1 cellular context compared by ENCODE assay signal in the genomic region with DNA sequence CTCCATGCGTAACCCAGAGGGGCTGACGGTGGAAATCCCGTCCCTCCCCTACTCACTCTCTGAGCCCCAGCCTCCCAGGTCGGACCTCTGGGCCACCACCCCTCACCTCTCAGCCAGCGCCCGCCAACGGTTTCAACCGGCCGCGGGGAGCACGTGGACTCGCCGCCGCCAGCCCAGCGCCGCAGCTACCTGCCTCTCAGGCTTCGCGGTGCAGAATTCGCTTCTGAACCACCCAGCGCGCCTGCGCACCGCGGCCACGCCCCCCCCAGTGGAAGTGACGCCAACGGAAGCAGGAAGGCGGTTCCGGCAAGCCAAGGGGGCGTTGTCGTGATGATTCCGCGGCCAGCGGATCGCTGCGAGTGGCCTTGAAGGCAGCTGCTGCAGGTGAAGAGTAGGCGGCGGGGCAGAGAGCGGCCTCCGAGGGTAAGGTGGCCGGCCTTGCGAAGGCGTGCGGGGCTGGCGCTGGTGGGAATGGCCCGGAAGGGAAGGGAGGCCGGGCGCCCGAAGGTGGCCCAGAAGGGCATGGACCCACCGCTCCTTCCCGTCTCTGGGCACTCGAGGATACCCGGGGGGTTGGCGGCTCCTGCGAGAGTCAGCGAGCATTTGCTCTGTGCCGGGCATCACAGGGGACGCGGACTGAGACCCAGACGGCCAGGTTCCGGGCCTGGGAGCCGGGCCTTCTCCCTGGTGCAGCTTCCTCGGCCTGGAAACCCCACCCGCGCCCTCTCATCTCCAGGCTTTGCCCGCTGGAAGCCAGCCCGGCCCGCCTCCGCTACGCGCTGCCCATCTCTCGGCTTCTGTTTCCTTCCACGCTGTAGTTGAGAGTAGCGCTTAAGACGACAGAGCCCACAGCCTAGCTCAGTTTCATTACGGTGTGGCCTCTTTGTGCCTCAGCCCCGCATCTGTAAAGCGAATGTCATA.
TF ChIP-seq lines count a peak whose summit lies in the region.

A gene with protein sequence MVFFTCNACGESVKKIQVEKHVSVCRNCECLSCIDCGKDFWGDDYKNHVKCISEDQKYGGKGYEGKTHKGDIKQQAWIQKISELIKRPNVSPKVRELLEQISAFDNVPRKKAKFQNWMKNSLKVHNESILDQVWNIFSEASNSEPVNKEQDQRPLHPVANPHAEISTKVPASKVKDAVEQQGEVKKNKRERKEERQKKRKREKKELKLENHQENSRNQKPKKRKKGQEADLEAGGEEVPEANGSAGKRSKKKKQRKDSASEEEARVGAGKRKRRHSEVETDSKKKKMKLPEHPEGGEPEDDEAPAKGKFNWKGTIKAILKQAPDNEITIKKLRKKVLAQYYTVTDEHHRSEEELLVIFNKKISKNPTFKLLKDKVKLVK (minus strand): TSS at position 225 of the 921 bp plus-strand sequence. CDS start 6,412 bp downstream, outside the sequence.
A gene with protein sequence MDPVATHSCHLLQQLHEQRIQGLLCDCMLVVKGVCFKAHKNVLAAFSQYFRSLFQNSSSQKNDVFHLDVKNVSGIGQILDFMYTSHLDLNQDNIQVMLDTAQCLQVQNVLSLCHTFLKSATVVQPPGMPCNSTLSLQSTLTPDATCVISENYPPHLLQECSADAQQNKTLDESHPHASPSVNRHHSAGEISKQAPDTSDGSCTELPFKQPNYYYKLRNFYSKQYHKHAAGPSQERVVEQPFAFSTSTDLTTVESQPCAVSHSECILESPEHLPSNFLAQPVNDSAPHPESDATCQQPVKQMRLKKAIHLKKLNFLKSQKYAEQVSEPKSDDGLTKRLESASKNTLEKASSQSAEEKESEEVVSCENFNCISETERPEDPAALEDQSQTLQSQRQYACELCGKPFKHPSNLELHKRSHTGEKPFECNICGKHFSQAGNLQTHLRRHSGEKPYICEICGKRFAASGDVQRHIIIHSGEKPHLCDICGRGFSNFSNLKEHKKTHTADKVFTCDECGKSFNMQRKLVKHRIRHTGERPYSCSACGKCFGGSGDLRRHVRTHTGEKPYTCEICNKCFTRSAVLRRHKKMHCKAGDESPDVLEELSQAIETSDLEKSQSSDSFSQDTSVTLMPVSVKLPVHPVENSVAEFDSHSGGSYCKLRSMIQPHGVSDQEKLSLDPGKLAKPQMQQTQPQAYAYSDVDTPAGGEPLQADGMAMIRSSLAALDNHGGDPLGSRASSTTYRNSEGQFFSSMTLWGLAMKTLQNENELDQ (plus strand): TSS at position 322 of the 921 bp plus-strand sequence. CDS start 9,695 bp downstream, outside the sequence.

TF ChIP-seq in HepG2, 621 proteins besides CTCF, POLR2A, EP300 and RAD21 (continued from another document and continues in another):
- TF ChIP-seq ZNF878 (CRISPR knock-in tag; IDR thresholded peaks at IDR 0.05) (peak; percentile 68; the same call in 1 of the 2 replicates), NR3C1 (CRISPR knock-in tag; IDR thresholded peaks at IDR 0.05) (no peak), HES4 (CRISPR knock-in tag; IDR thresholded peaks at IDR 0.05; ENCODE audit: borderline replicate concordance) (peak; percentile 14; the same call in 1 of the 2 replicates), NFRKB (IDR thresholded peaks at IDR 0.05) (no peak), MTA1 (CRISPR knock-in tag; IDR thresholded peaks at IDR 0.05; ENCODE audit: borderline replicate concordance) (peak; percentile 73; the same call in 1 of the 2 replicates), ZNF160 (CRISPR knock-in tag; IDR thresholded peaks at IDR 0.05) (no peak; the same call in none of the 2 replicates), NFIC (IDR thresholded peaks at IDR 0.05; ENCODE audit: low read length) (no peak), ZNF672 (CRISPR knock-in tag; IDR thresholded peaks at IDR 0.05) (no peak), MEIS2 (CRISPR knock-in tag; IDR thresholded peaks at IDR 0.05) (0 out of 2 replicates have a peak, but pooled peaks have one; percentile 37), PRMT3 (CRISPR knock-in tag; IDR thresholded peaks at IDR 0.05; ENCODE audit: borderline replicate concordance, low read depth) (no peak), PITX1 (CRISPR knock-in tag; IDR thresholded peaks at IDR 0.05) (peak; percentile 11; the same call in 1 of the 2 replicates), JDP2 (CRISPR knock-in tag; IDR thresholded peaks at IDR 0.05; ENCODE audit: borderline replicate concordance) (peak; percentile 28; the same call in 1 of the 2 replicates), HDAC6 (IDR thresholded peaks at IDR 0.05; ENCODE audit: low read depth, low read length) (no peak), SETDB1 (CRISPR knock-in tag; IDR thresholded peaks at IDR 0.05; ENCODE audit: borderline replicate concordance) (no peak), TBL1XR1 (IDR thresholded peaks at IDR 0.05; ENCODE audit: borderline replicate concordance, low read length, partially characterized antibody) (no peak), SP5 (CRISPR knock-in tag; IDR thresholded peaks at IDR 0.05; ENCODE audit: borderline replicate concordance, low read depth) (no peak), ZNF772 (CRISPR knock-in tag; IDR thresholded peaks at IDR 0.05) (no peak), KDM4B (CRISPR knock-in tag; IDR thresholded peaks at IDR 0.05) (peak; percentile 12; the same call in 1 of the 2 replicates), ZNF234 (CRISPR knock-in tag; conservative IDR thresholded peaks at IDR 0.05) (no peak), ZBTB20 (CRISPR knock-in tag; IDR thresholded peaks at IDR 0.05; ENCODE audit: borderline replicate concordance, low read depth) (0 out of 2 replicates have a peak, but pooled peaks have one; percentile 36), FOXK1 (CRISPR knock-in tag; IDR thresholded peaks at IDR 0.05; ENCODE audit: borderline replicate concordance, low read depth) (peak; percentile 76; the same call in 1 of the 2 replicates), ZNF30 (CRISPR knock-in tag; IDR thresholded peaks at IDR 0.05) (no peak), ZBTB7A (CRISPR knock-in tag; IDR thresholded peaks at IDR 0.05) (no peak; the same call in 1 of the 2 replicates), ZNF224 (CRISPR knock-in tag; IDR thresholded peaks at IDR 0.05) (no peak), ZNF501 (CRISPR knock-in tag; IDR thresholded peaks at IDR 0.05) (peak; percentile 96), SIN3B (IDR thresholded peaks at IDR 0.05; ENCODE audit: low read length) (peak; percentile 63; the same call in 1 of the 2 replicates), ZBTB7B (CRISPR knock-in tag; IDR thresholded peaks at IDR 0.05) (no peak), EZH2 (conservative IDR thresholded peaks at IDR 0.05; ENCODE audit: low read depth, low read length) (no peak), SRF (IDR thresholded peaks at IDR 0.05; ENCODE audit: low read depth, low read length) (no peak), ZKSCAN5 (CRISPR knock-in tag; IDR thresholded peaks at IDR 0.05) (no peak), ZNF33B (CRISPR knock-in tag; IDR thresholded peaks at IDR 0.05) (peak; percentile 8; the same call in 1 of the 2 replicates), ZNF350 (CRISPR knock-in tag; IDR thresholded peaks at IDR 0.05; ENCODE audit: borderline replicate concordance, low read depth) (peak; percentile 48; the same call in 1 of the 2 replicates), MATR3 (CRISPR knock-in tag; IDR thresholded peaks at IDR 0.05) (no peak)
- TF ChIP-seq, protein P1, sequence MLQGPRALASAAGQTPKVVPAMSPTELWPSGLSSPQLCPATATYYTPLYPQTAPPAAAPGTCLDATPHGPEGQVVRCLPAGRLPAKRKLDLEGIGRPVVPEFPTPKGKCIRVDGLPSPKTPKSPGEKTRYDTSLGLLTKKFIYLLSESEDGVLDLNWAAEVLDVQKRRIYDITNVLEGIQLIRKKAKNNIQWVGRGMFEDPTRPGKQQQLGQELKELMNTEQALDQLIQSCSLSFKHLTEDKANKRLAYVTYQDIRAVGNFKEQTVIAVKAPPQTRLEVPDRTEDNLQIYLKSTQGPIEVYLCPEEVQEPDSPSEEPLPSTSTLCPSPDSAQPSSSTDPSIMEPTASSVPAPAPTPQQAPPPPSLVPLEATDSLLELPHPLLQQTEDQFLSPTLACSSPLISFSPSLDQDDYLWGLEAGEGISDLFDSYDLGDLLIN (CRISPR knock-in tag; IDR thresholded peaks at IDR 0.05; ENCODE audit: borderline replicate concordance) = peak; percentile 81; the same call in 1 of the 2 replicates
- TF ChIP-seq, protein P2, sequence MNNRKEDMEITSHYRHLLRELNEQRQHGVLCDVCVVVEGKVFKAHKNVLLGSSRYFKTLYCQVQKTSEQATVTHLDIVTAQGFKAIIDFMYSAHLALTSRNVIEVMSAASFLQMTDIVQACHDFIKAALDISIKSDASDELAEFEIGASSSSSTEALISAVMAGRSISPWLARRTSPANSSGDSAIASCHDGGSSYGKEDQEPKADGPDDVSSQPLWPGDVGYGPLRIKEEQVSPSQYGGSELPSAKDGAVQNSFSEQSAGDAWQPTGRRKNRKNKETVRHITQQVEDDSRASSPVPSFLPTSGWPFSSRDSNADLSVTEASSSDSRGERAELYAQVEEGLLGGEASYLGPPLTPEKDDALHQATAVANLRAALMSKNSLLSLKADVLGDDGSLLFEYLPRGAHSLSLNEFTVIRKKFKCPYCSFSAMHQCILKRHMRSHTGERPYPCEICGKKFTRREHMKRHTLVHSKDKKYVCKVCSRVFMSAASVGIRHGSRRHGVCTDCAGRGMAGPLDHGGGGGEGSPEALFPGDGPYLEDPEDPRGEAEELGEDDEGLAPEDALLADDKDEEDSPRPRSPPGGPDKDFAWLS (CRISPR knock-in tag; IDR thresholded peaks at IDR 0.05; ENCODE audit: borderline replicate concordance) = no peak
- TF ChIP-seq, protein P3, sequence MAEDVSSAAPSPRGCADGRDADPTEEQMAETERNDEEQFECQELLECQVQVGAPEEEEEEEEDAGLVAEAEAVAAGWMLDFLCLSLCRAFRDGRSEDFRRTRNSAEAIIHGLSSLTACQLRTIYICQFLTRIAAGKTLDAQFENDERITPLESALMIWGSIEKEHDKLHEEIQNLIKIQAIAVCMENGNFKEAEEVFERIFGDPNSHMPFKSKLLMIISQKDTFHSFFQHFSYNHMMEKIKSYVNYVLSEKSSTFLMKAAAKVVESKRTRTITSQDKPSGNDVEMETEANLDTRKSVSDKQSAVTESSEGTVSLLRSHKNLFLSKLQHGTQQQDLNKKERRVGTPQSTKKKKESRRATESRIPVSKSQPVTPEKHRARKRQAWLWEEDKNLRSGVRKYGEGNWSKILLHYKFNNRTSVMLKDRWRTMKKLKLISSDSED (CRISPR knock-in tag; IDR thresholded peaks at IDR 0.05) = 0 out of 2 replicates have a peak, but pooled peaks have one; percentile 63
- TF ChIP-seq, protein P4, sequence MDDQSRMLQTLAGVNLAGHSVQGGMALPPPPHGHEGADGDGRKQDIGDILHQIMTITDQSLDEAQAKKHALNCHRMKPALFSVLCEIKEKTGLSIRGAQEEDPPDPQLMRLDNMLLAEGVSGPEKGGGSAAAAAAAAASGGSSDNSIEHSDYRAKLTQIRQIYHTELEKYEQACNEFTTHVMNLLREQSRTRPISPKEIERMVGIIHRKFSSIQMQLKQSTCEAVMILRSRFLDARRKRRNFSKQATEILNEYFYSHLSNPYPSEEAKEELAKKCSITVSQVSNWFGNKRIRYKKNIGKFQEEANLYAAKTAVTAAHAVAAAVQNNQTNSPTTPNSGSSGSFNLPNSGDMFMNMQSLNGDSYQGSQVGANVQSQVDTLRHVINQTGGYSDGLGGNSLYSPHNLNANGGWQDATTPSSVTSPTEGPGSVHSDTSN (CRISPR knock-in tag; IDR thresholded peaks at IDR 0.05; ENCODE audit: borderline replicate concordance) = 0 out of 2 replicates have a peak, but pooled peaks have one; percentile 46
- TF ChIP-seq, protein P5, sequence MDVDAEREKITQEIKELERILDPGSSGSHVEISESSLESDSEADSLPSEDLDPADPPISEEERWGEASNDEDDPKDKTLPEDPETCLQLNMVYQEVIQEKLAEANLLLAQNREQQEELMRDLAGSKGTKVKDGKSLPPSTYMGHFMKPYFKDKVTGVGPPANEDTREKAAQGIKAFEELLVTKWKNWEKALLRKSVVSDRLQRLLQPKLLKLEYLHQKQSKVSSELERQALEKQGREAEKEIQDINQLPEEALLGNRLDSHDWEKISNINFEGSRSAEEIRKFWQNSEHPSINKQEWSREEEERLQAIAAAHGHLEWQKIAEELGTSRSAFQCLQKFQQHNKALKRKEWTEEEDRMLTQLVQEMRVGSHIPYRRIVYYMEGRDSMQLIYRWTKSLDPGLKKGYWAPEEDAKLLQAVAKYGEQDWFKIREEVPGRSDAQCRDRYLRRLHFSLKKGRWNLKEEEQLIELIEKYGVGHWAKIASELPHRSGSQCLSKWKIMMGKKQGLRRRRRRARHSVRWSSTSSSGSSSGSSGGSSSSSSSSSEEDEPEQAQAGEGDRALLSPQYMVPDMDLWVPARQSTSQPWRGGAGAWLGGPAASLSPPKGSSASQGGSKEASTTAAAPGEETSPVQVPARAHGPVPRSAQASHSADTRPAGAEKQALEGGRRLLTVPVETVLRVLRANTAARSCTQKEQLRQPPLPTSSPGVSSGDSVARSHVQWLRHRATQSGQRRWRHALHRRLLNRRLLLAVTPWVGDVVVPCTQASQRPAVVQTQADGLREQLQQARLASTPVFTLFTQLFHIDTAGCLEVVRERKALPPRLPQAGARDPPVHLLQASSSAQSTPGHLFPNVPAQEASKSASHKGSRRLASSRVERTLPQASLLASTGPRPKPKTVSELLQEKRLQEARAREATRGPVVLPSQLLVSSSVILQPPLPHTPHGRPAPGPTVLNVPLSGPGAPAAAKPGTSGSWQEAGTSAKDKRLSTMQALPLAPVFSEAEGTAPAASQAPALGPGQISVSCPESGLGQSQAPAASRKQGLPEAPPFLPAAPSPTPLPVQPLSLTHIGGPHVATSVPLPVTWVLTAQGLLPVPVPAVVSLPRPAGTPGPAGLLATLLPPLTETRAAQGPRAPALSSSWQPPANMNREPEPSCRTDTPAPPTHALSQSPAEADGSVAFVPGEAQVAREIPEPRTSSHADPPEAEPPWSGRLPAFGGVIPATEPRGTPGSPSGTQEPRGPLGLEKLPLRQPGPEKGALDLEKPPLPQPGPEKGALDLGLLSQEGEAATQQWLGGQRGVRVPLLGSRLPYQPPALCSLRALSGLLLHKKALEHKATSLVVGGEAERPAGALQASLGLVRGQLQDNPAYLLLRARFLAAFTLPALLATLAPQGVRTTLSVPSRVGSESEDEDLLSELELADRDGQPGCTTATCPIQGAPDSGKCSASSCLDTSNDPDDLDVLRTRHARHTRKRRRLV (CRISPR knock-in tag; IDR thresholded peaks at IDR 0.05) = peak; percentile 23; the same call in 1 of the 2 replicates
- TF ChIP-seq, protein P6, sequence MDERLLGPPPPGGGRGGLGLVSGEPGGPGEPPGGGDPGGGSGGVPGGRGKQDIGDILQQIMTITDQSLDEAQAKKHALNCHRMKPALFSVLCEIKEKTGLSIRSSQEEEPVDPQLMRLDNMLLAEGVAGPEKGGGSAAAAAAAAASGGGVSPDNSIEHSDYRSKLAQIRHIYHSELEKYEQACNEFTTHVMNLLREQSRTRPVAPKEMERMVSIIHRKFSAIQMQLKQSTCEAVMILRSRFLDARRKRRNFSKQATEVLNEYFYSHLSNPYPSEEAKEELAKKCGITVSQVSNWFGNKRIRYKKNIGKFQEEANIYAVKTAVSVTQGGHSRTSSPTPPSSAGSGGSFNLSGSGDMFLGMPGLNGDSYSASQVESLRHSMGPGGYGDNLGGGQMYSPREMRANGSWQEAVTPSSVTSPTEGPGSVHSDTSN (CRISPR knock-in tag; IDR thresholded peaks at IDR 0.05) = no peak
- TF ChIP-seq, protein P7, sequence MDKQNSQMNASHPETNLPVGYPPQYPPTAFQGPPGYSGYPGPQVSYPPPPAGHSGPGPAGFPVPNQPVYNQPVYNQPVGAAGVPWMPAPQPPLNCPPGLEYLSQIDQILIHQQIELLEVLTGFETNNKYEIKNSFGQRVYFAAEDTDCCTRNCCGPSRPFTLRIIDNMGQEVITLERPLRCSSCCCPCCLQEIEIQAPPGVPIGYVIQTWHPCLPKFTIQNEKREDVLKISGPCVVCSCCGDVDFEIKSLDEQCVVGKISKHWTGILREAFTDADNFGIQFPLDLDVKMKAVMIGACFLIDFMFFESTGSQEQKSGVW (CRISPR knock-in tag; IDR thresholded peaks at IDR 0.05; ENCODE audit: borderline replicate concordance) = 0 out of 2 replicates have a peak, but pooled peaks have one; percentile 5
- TF ChIP-seq, protein P8, sequence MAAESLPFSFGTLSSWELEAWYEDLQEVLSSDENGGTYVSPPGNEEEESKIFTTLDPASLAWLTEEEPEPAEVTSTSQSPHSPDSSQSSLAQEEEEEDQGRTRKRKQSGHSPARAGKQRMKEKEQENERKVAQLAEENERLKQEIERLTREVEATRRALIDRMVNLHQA (CRISPR knock-in tag; IDR thresholded peaks at IDR 0.05) = no peak
